In genomic region chr20:31722388-31723281, GRCh38 we compare ENCODE assay signal across 2 cellular contexts.
TF ChIP-seq lines count a peak whose summit lies in the region.

TSS of gene BCL2L1 (minus strand) at chr20:31722868. CDS start at chr20:31722218, 650 bp downstream.

TF ChIP-seq in HEK293, 187 proteins besides CTCF, POLR2A, EP300 and RAD21 (continued from another document and continues in another):
- no peak for TF ChIP-seq ZNF701 (tag by site-specific recombination; IDR thresholded peaks at IDR 0.05)
- TF ChIP-seq ZBTB20 (tag by site-specific recombination; IDR thresholded peaks at IDR 0.05), result peak; percentile 57; the same call in 1 of the 2 replicates
- TF ChIP-seq ZNF341 (tag by site-specific recombination; IDR thresholded peaks at IDR 0.05; ENCODE audit: low read depth), result no peak
- no peak for TF ChIP-seq REST (tag by site-specific recombination; IDR thresholded peaks at IDR 0.05)
- peak; percentile 68; the same call in 1 of the 2 replicates for TF ChIP-seq SP3 (tag by site-specific recombination; IDR thresholded peaks at IDR 0.05)
- TF ChIP-seq EGR2 (tag by site-specific recombination; IDR thresholded peaks at IDR 0.05; ENCODE audit: low read depth), result peak; percentile 41; the same call in 1 of the 2 replicates
- no peak for TF ChIP-seq ZNF148 (tag by site-specific recombination; IDR thresholded peaks at IDR 0.05; ENCODE audit: borderline replicate concordance)
- no peak for TF ChIP-seq ZNF311 (tag by site-specific recombination; IDR thresholded peaks at IDR 0.05; ENCODE audit: borderline replicate concordance)
- no peak for TF ChIP-seq ZNF324 (tag by site-specific recombination; IDR thresholded peaks at IDR 0.05)
- no peak for TF ChIP-seq GLI2 (tag by site-specific recombination; IDR thresholded peaks at IDR 0.05; ENCODE audit: borderline replicate concordance, low read depth)
- TF ChIP-seq ZSCAN23 (tag by site-specific recombination; IDR thresholded peaks at IDR 0.05), result no peak
- no peak for TF ChIP-seq ZNF398 (tag by site-specific recombination; IDR thresholded peaks at IDR 0.05)
- no peak for TF ChIP-seq ZNF2 (tag by site-specific recombination; IDR thresholded peaks at IDR 0.05)
- no peak for TF ChIP-seq SALL2 (tag by site-specific recombination; IDR thresholded peaks at IDR 0.05; ENCODE audit: borderline replicate concordance)
- TF ChIP-seq ZNF626 (tag by site-specific recombination; IDR thresholded peaks at IDR 0.05), result no peak
- no peak for TF ChIP-seq ZBTB49 (tag by site-specific recombination; IDR thresholded peaks at IDR 0.05; ENCODE audit: low read depth)
- no peak for TF ChIP-seq ZBTB7A (tag by site-specific recombination; IDR thresholded peaks at IDR 0.05; ENCODE audit: low read depth)
- no peak for TF ChIP-seq SCRT1 (tag by site-specific recombination; IDR thresholded peaks at IDR 0.05; ENCODE audit: borderline replicate concordance)
- TF ChIP-seq ZNF394 (tag by site-specific recombination; IDR thresholded peaks at IDR 0.05; ENCODE audit: borderline replicate concordance), result no peak
- TF ChIP-seq TRIM28 (IDR thresholded peaks at IDR 0.05; ENCODE audit: borderline replicate concordance, low read length), result no peak

TF ChIP-seq in K562, 482 proteins besides CTCF, POLR2A, EP300 and RAD21 (continued from another document and continues in another):
- TF ChIP-seq E2F8 (IDR thresholded peaks at IDR 0.05; ENCODE audit: low read depth, partially characterized antibody) (no peak), SIX5 (IDR thresholded peaks at IDR 0.05; ENCODE audit: borderline replicate concordance in 1 of 2, insufficient read depth in 1 of 2, low read depth in 1 of 2, low read length in 2 of 2) (no peak), CHD1 (IDR thresholded peaks at IDR 0.05; ENCODE audit: low read length) (peak; percentile 28), MTA1 (IDR thresholded peaks at IDR 0.05; ENCODE audit: borderline replicate concordance) (no peak; the same call in 1 of the 2 replicates), ZFP1 (CRISPR knock-in tag; IDR thresholded peaks at IDR 0.05) (no peak), ZNF12 (CRISPR knock-in tag; IDR thresholded peaks at IDR 0.05) (no peak), ZFX (CRISPR knock-in tag; IDR thresholded peaks at IDR 0.05) (no peak), NCOA1 (IDR thresholded peaks at IDR 0.05; ENCODE audit: low read depth) (no peak), CTBP1 (IDR thresholded peaks at IDR 0.05; ENCODE audit: borderline replicate concordance) (peak; percentile 56), CCNT2 (IDR thresholded peaks at IDR 0.05; ENCODE audit: borderline replicate concordance, extremely low read depth, insufficient read length, low read depth, low read length) (peak; percentile 40), ZNF184 (CRISPR knock-in tag; IDR thresholded peaks at IDR 0.05) (no peak), HINFP (tag; conservative IDR thresholded peaks at IDR 0.05; ENCODE audit: low read depth) (no peak), EP400 (IDR thresholded peaks at IDR 0.05) (peak; percentile 52), PHTF2 (CRISPR knock-in tag; IDR thresholded peaks at IDR 0.05) (no peak), HDAC1 (IDR thresholded peaks at IDR 0.05) (peak in 1 of 2 experiments; percentile 29; a peak in 1 of 4 replicates), ZNF551 (CRISPR knock-in tag; IDR thresholded peaks at IDR 0.05) (no peak), PPARD (CRISPR knock-in tag; IDR thresholded peaks at IDR 0.05) (no peak), PURB (CRISPR knock-in tag; IDR thresholded peaks at IDR 0.05; ENCODE audit: low read depth) (no peak), CBFA2T2 (conservative IDR thresholded peaks at IDR 0.05) (no peak), CXXC5 (CRISPR knock-in tag; IDR thresholded peaks at IDR 0.05) (peak; percentile 63), ZNF764 (CRISPR knock-in tag; IDR thresholded peaks at IDR 0.05; ENCODE audit: low read depth) (no peak; the same call in 1 of the 2 replicates), VEZF1 (CRISPR knock-in tag; IDR thresholded peaks at IDR 0.05) (peak; percentile 69; the same call in 1 of the 2 replicates), TCFL5 (CRISPR knock-in tag; conservative IDR thresholded peaks at IDR 0.05) (no peak), RUNX1 (IDR thresholded peaks at IDR 0.05; ENCODE audit: low read depth) (no peak), RBFOX2 (IDR thresholded peaks at IDR 0.05; ENCODE audit: low read depth, low read length) (peak; percentile 58; the same call in 1 of the 2 replicates), CBX2 (IDR thresholded peaks at IDR 0.05; ENCODE audit: insufficient read depth, low read length, poor library complexity, severe bottlenecking) (no peak), ZNF586 (CRISPR knock-in tag; conservative IDR thresholded peaks at IDR 0.05) (no peak), MTA3 (IDR thresholded peaks at IDR 0.05; ENCODE audit: borderline replicate concordance) (no peak), E2F5 (CRISPR knock-in tag; IDR thresholded peaks at IDR 0.05) (no peak), MAFK (IDR thresholded peaks at IDR 0.05; ENCODE audit: low read length) (no peak), MEF2A (IDR thresholded peaks at IDR 0.05; ENCODE audit: control insufficient read depth, low read depth, low read length) (no peak), PTTG1 (tag; IDR thresholded peaks at IDR 0.05; ENCODE audit: low read depth) (no peak), CEBPB (tag; IDR thresholded peaks at IDR 0.05) (no peak), KDM2B (CRISPR knock-in tag; IDR thresholded peaks at IDR 0.05) (0 out of 2 replicates have a peak, but pooled peaks have one; percentile 5), ZKSCAN8 (CRISPR knock-in tag; IDR thresholded peaks at IDR 0.05) (no peak), THRAP3 (IDR thresholded peaks at IDR 0.05; ENCODE audit: borderline replicate concordance) (no peak), ZNF324 (CRISPR knock-in tag; IDR thresholded peaks at IDR 0.05) (no peak), NRF1 (conservative IDR thresholded peaks at IDR 0.05 in 1 of 2, IDR thresholded peaks at IDR 0.05 in 1 of 2) (no peak), PREB (CRISPR knock-in tag; IDR thresholded peaks at IDR 0.05) (no peak), IRF2 (CRISPR knock-in tag; IDR thresholded peaks at IDR 0.05) (no peak), FOXK2 (conservative IDR thresholded peaks at IDR 0.05 in 1 of 2, IDR thresholded peaks at IDR 0.05 in 1 of 2; ENCODE audit: low read depth in 2 of 2) (0 out of 4 replicates have a peak, but pooled peaks of 1 of the 2 experiments have one; percentile 12), ARNT (IDR thresholded peaks at IDR 0.05) (0 out of 4 replicates have a peak, but pooled peaks of 1 of the 2 experiments have one; percentile 33), ARHGAP35 (IDR thresholded peaks at IDR 0.05; ENCODE audit: partially characterized antibody) (no peak), EGR1 (conservative IDR thresholded peaks at IDR 0.05) (peak; percentile 63), RERE (CRISPR knock-in tag; IDR thresholded peaks at IDR 0.05; ENCODE audit: borderline replicate concordance) (0 out of 2 replicates have a peak, but pooled peaks have one; percentile 51), GTF2B (IDR thresholded peaks at IDR 0.05; ENCODE audit: extremely low read depth, insufficient read length) (no peak), NFXL1 (CRISPR knock-in tag; IDR thresholded peaks at IDR 0.05) (no peak), MLX (CRISPR knock-in tag; conservative IDR thresholded peaks at IDR 0.05) (no peak)
